Comparison of ENCODE assay signal across 26 cellular contexts in the genomic region with DNA sequence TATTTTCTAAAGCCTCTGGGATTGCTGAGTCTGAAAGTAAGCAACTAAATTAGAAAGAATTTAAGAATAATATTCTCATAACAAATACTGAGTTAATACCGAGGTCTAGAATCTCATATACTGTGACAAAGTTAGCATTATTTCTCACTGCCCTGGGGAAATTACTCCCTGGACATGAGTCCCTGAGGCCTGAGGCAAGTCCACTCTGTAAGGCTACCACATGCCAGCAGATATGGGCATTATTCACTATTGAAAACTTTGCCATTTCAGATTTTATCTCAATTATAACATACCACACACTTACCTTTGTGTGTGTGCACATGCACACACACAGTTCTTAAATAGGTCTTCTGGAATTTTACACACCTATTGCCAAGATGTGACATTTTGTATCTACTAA.
"Had no signal": no experiment of that assay in that cellular context is flagged by ENCODE, and none has a peak within 500 bp of the region (broad histone marks: within the 10 kb centered on the region; RNA-seq: fewer than 3 reads in every experiment).

No MANE protein-coding gene starts in this region.

- H3K27me3 ChIP-seq: brain microvascular endothelial cell, gastroesophageal sphincter, hepatocyte, spleen, uterus had no signal

- H3K4me3 Mint-ChIP-seq: activated CD4-positive, alpha-beta T cell treated with anti-CD3 and anti-CD28 coated beads for 36 hours; activated naive CD4-positive, alpha-beta T cell treated with anti-CD3 and anti-CD28 coated beads for 36 hours; activated naive CD8-positive, alpha-beta T cell treated with anti-CD3 and anti-CD28 coated beads for 36 hours; activated T-cell treated with anti-CD3 and anti-CD28 coated beads, Interleukin-2, amount 50 U/mL, for 72 hours; nephron; type B pancreatic cell had no signal

- H3K4me3 ChIP-seq: gastroesophageal sphincter, hepatocyte, mucosa of descending colon, spleen, thoracic aorta, uterus had no signal

- H3K4me2 ChIP-seq: hepatocyte had no signal

- H3K4me1 ChIP-seq: uterus had no signal

- ATAC-seq: activated CD4-positive, alpha-beta T cell treated with anti-CD3 and anti-CD28 coated beads for 36 hours; activated T-cell treated with anti-CD3 and anti-CD28 coated beads, Interleukin-2, amount 50 U/mL, for 72 hours; gastroesophageal sphincter; left cardiac atrium; left ventricle myocardium superior; mucosa of descending colon; right cardiac atrium had no signal

- H3K27me3 Mint-ChIP-seq: activated CD4-positive, alpha-beta T cell treated with anti-CD3 and anti-CD28 coated beads for 36 hours; activated naive CD8-positive, alpha-beta T cell treated with anti-CD3 and anti-CD28 coated beads for 36 hours; type B pancreatic cell had no signal

- H3K36me3 ChIP-seq: brain microvascular endothelial cell, gastroesophageal sphincter, uterus had no signal

- H3K9me3 ChIP-seq: gastroesophageal sphincter, mucosa of descending colon, spleen, thoracic aorta, uterus had no signal

- H3K9me3 Mint-ChIP-seq: activated naive CD4-positive, alpha-beta T cell treated with anti-CD3 and anti-CD28 coated beads for 36 hours; activated naive CD8-positive, alpha-beta T cell treated with anti-CD3 and anti-CD28 coated beads for 36 hours; activated T-cell treated with anti-CD3 and anti-CD28 coated beads, Interleukin-2, amount 50 U/mL, for 72 hours; nephron; type B pancreatic cell had no signal

- H3K27ac ChIP-seq: brain microvascular endothelial cell, gastroesophageal sphincter, hepatocyte, spleen, uterus had no signal

- H2AFZ ChIP-seq: hepatocyte had no signal

- FAIRE-seq: astrocyte, endometrium had no signal

- H3K27ac Mint-ChIP-seq: activated CD4-positive, alpha-beta T cell treated with anti-CD3 and anti-CD28 coated beads for 36 hours; activated naive CD4-positive, alpha-beta T cell treated with anti-CD3 and anti-CD28 coated beads for 36 hours; activated naive CD8-positive, alpha-beta T cell treated with anti-CD3 and anti-CD28 coated beads for 36 hours; activated T-cell treated with anti-CD3 and anti-CD28 coated beads, Interleukin-2, amount 50 U/mL, for 72 hours; type B pancreatic cell had no signal

- DNase-seq: activated CD4-positive, alpha-beta T cell treated with anti-CD3 and anti-CD28 coated beads for 36 hours; activated CD4-positive, CD25-positive, alpha-beta regulatory T cell; activated effector memory CD4-positive, alpha-beta T cell treated with anti-CD3 and anti-CD28 coated beads, Interleukin-2, amount 50 U/mL, for 16 hours; activated naive CD4-positive, alpha-beta T cell treated with anti-CD3 and anti-CD28 coated beads for 36 hours; activated naive CD8-positive, alpha-beta T cell treated with anti-CD3 and anti-CD28 coated beads for 36 hours; activated T-cell treated with anti-CD3 and anti-CD28 coated beads for 4 hours; activated T-cell treated with anti-CD3 and anti-CD28 coated beads, Interleukin-2, amount 50 U/mL, for 72 hours; brain microvascular endothelial cell; caudate nucleus; effector CD4-positive, alpha-beta T cell; islet precursor cell; left cardiac atrium; left ventricle myocardium superior; mucosa of descending colon; posterior cingulate gyrus; right cardiac atrium; spleen; stimulated activated naive CD4-positive, alpha-beta T cell; uterus had no signal

- H3K4me1 Mint-ChIP-seq: nephron had no signal
